In genomic region chr6:85600713-85601313, GRCh38 we compare ENCODE assay signal across 1 cellular context.
TF ChIP-seq lines count a peak whose summit lies in the region.

No MANE protein-coding gene starts in this region.

TF ChIP-seq in K562, 482 proteins besides CTCF, POLR2A, EP300 and RAD21:
- no peak for TF ChIP-seq RBM39 (optimal IDR thresholded peaks at IDR 0.05; ENCODE audit: low read depth, low read length)
- TF ChIP-seq ZBTB7A (IDR thresholded peaks at IDR 0.05; ENCODE audit: borderline replicate concordance, control insufficient read depth, low read depth, low read length): no peak
- no peak for TF ChIP-seq ZNF140 (CRISPR knock-in tag; IDR thresholded peaks at IDR 0.05)
- 0 out of 4 replicates have a peak, but pooled peaks of 1 of the 2 experiments have one; percentile 25 for TF ChIP-seq TRIM24 (IDR thresholded peaks at IDR 0.05)
- peak; percentile 100 for TF ChIP-seq NFIX (CRISPR knock-in tag; IDR thresholded peaks at IDR 0.05; ENCODE audit: low read depth)
- no peak for TF ChIP-seq RB1 (IDR thresholded peaks at IDR 0.05; ENCODE audit: low read depth)
- no peak for TF ChIP-seq NR2C2 (CRISPR knock-in tag; IDR thresholded peaks at IDR 0.05)
- TF ChIP-seq NR2C2 (tag; IDR thresholded peaks at IDR 0.05): no peak
- no peak for TF ChIP-seq SMARCA4 (IDR thresholded peaks at IDR 0.05)
- peak in 1 of 2 experiments; percentile 80 for TF ChIP-seq NCOA2 (IDR thresholded peaks at IDR 0.05; ENCODE audit: partially characterized antibody in 2 of 2)
- TF ChIP-seq NCOR1 (IDR thresholded peaks at IDR 0.05): 0 out of 2 replicates have a peak, but pooled peaks have one; percentile 14
- peak; percentile 96 for TF ChIP-seq SMAD1 (IDR thresholded peaks at IDR 0.05; ENCODE audit: low read depth, low read length, partially characterized antibody)
- peak; percentile 100 for TF ChIP-seq NFIC (IDR thresholded peaks at IDR 0.05)
- 0 out of 2 replicates have a peak, but pooled peaks have one; percentile 6 for TF ChIP-seq CBFA2T3 (IDR thresholded peaks at IDR 0.05)
- no peak for TF ChIP-seq SAP30 (IDR thresholded peaks at IDR 0.05; ENCODE audit: borderline replicate concordance, insufficient read depth, low read depth, low read length, poor library complexity, severe bottlenecking)
- no peak for TF ChIP-seq MAFF (IDR thresholded peaks at IDR 0.05; ENCODE audit: low read length)
